In the genomic region with DNA sequence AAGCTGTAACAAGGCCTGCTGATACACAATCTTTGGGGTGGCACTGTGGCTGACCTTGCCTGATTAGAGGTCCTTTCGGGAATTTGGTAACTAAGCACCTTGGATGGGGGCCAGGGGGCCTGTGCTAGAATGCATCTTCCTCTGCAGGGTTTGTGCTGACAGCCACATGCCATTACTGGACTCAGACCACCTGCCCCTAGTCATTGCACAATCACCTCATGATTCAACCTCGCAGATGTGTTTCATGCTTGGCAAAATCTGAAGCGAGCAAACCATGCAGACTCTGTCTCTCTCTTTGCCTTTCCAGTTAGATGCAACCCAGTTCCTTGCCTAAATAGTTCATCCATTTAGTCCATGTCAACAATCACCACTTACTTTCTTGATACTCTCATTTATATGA, we compare ENCODE assay signal across 13 cellular contexts.
DNase-seq lines count a peak whose midpoint lies in the region; ATAC-seq and TF ChIP-seq lines count a peak whose summit lies in the region.
"Had no signal": no experiment of that assay in that cellular context is flagged by ENCODE, and none has a peak within 500 bp of the region (broad histone marks: within the 10 kb centered on the region; RNA-seq: fewer than 3 reads in every experiment).

No MANE protein-coding gene starts in this region.

- DNase-seq in EH (ENCODE audit: low read depth) (peak; percentile 36), NCI-H226 (peak; percentile 36), fibroblast of peridontal ligament (ENCODE audit: extremely low read depth) (peak; percentile 95), myocyte (ENCODE audit: low read depth) (peak; percentile 86), T-helper 1 cell (no peak), coronary artery (ENCODE audit: low spot score) (no peak)
- DNase-seq: activated T-cell treated with anti-CD3 and anti-CD28 coated beads for 4 hours, anterior cingulate cortex, KG1, NCI-H2227 treated with DMSO at 0.1 percent for 48 hours had no signal

- no peak overlapping the region for H3K27ac ChIP-seq in coronary artery

- ATAC-seq in GM19463 (IDR thresholded peaks at IDR 0.05; ENCODE audit: unreplicated experiment) = no peak
- no peak for ATAC-seq in HG02642 (IDR thresholded peaks at IDR 0.05; ENCODE audit: poor library complexity, unreplicated experiment)
- ATAC-seq: Panc1 had no signal

- no peak for TF ChIP-seq CTCF in coronary artery (IDR thresholded peaks at IDR 0.05)

- H3K4me3 ChIP-seq in coronary artery = no peak overlapping the region

Comparison
In these comparisons a context has a peak if more than half of its experiments do, and no peak if none do; other contexts are left out.
1. DNase-seq: peak in EH (single experiment), NCI-H226 (single experiment), fibroblast of peridontal ligament (single experiment) and myocyte (single experiment); none in T-helper 1 cell (0 of 5) and coronary artery (single experiment).